ENCODE assay signal across 8 cellular contexts in the genomic region with DNA sequence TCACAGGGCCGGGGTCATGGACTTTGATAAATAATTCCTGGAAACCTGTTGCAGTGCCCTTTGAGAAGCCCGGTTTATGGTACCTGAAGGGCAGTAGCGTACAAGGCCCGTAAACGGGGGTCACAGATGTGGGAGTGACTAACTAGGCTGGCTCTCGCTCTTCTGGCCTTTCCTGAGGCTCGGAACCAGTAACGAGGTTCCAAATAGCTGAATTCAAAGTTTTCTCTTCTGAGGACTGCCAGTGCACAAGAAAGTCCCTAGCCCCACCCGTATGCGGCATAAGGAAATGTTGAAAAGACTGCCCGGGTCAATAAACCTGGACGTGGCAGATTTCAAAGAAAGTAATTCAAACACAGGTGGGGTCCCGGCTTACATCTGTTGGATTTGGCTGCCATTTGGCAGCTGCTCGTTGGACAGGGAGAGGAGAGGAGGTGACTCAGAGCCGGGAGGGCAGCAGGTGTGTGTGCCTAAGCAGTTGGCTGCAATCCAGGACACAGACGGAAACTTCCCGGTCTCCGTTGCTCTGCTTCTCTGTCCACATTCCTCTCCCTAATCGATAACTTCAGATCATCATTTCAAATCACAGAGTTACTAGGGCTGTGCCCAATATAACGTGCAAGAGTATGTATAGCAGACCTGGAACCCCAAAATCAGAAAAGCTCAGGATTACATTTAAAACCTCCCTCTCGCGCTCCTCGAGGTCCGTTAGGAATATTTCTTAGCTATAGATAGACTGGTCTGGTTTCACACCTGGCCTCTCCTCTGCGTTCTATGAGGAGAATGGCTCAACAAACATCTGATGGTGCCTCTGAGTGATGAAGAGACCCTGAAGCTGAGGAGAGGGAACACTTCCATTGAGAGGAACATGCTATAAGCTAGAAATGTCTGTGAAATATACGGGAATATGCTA. TPM values are rescaled to one million over a fixed set of nuclear protein-coding genes. Genes with fewer than 3 reads are reported as not detected.
DNase-seq lines count a peak whose midpoint lies in the region; ATAC-seq, FAIRE-seq and TF ChIP-seq lines count a peak whose summit lies in the region.

No MANE protein-coding gene starts in this region.

- no peaks in the 10 kb centered on the region for H3K9me3 ChIP-seq in lower lobe of right lung

- peak; percentile 26 for ATAC-seq in HG02642 (IDR thresholded peaks at IDR 0.05; ENCODE audit: poor library complexity, unreplicated experiment)
- ATAC-seq in lower lobe of right lung, result peak; percentile 66 to 82

- H3K27me3 ChIP-seq in dorsolateral prefrontal cortex, result no peaks in the 10 kb centered on the region
- no peaks in the 10 kb centered on the region for H3K27me3 ChIP-seq in lower lobe of right lung (ENCODE audit: low read depth)

- peak overlapping the region; percentile 62 to 99 (median 91) for H3K4me3 ChIP-seq in dorsolateral prefrontal cortex
- peak overlapping the region; percentile 96 for H3K4me3 ChIP-seq in lower lobe of right lung

- TF ChIP-seq POLR2A in GM12891 (IDR thresholded peaks at IDR 0.05; ENCODE audit: low read depth, low read length), result no peak

- peak; percentile 64 for FAIRE-seq in GM12891 (lab: Jason Lieb, UNC)

- H3K4me1 ChIP-seq in lower lobe of right lung, result peaks cover 22% of the 10 kb centered on the region

- TF ChIP-seq CTCF in dorsolateral prefrontal cortex (IDR thresholded peaks at IDR 0.05 in 54 of 56, conservative IDR thresholded peaks at IDR 0.05 in 2 of 56; ENCODE audit: low read depth in 1 of 56, partially characterized antibody in 56 of 56) (peak in 1 of 56 donors; percentile 1), lower lobe of right lung (IDR thresholded peaks at IDR 0.05) (no peak)

- peaks cover 20% of the 10 kb centered on the region for H3K36me3 ChIP-seq in lower lobe of right lung

- peak overlapping the region in 55 of 59 donors; percentile 44 to 95 (median 76) for H3K27ac ChIP-seq in dorsolateral prefrontal cortex
- H3K27ac ChIP-seq in lower lobe of right lung, result peak overlapping the region; percentile 91

- intact Hi-C loops in dorsolateral prefrontal cortex (cut with DNase I), result loop anchor here in 1 of 2 donors (5.0 kb wide), 1 partner anchor 644 kb away; no protein-coding TSS in a partner anchor
- intact Hi-C loops in lower lobe of right lung (cut with DNase I), result no loop called here

- no peak for DNase-seq in GM12891 (ENCODE audit: insufficient read length, low spot score)
- peak; percentile 98 for DNase-seq in NCI-H2029 treated with DMSO at 0.1 percent for 48 hours (lab: John Stamatoyannopoulos, UW)
- peak; percentile 46 for DNase-seq in activated CD4-positive, CD25-positive, alpha-beta regulatory T cell treated with anti-CD3 and anti-CD28 coated beads, Interleukin-2, amount 50 U/mL, for 72 hours
- DNase-seq in dorsolateral prefrontal cortex, result peak in 6 of 10 donors; percentile 15 to 59 (median 42)
- DNase-seq in lower lobe of right lung, result peak; percentile 74
- peak in 2 of 3 donors; percentile 3 to 29 for DNase-seq in stimulated activated CD4-positive, alpha-beta T cell treated with anti-CD3 and anti-CD28 coated beads, TNF-alpha, amount 100 ng/mL, for 48 hours (ENCODE audit: low read depth in 3 of 3)
- no peak for DNase-seq in OCI-M2 (lab: John Stamatoyannopoulos, UW; ENCODE audit: unreplicated experiment)

TF ChIP-seq in GM12891, 5 proteins besides CTCF, POLR2A, EP300 and RAD21:
- TF ChIP-seq SPI1 (IDR thresholded peaks at IDR 0.05; ENCODE audit: low read depth, low read length), result no peak
- no peak for TF ChIP-seq POLR2AphosphoS5 (IDR thresholded peaks at IDR 0.05; ENCODE audit: low read depth, low read length)
- no peak for TF ChIP-seq POU2F2 (IDR thresholded peaks at IDR 0.05; ENCODE audit: low read depth, low read length)
- no peak for TF ChIP-seq TAF1 (IDR thresholded peaks at IDR 0.05; ENCODE audit: low read depth, low read length)
- TF ChIP-seq PAX5 (IDR thresholded peaks at IDR 0.05; ENCODE audit: insufficient read depth, low read length, severe bottlenecking), result no peak

RNA-seq across cellular contexts. Expression of gene GMDS, which starts 0.8 kb away (rescaled TPM):
- polyA plus RNA-seq in GM12891 (2012; ENCODE audit: low read depth, missing spikeins), result 21.1 TPM
- total RNA-seq in dorsolateral prefrontal cortex (10 to 100 TPM; 10.0 to 29.8 (median 16.5) TPM), lower lobe of right lung (12.7 TPM)

Comparison
In these comparisons a context has a peak if more than half of its experiments do, and no peak if none do; other contexts are left out.
1. DNase-seq: peak in NCI-H2029 treated with DMSO at 0.1 percent for 48 hours (single experiment), activated CD4-positive, CD25-positive, alpha-beta regulatory T cell treated with anti-CD3 and anti-CD28 coated beads, Interleukin-2, amount 50 U/mL, for 72 hours (single experiment), dorsolateral prefrontal cortex (6 of 10), lower lobe of right lung (single experiment) and stimulated activated CD4-positive, alpha-beta T cell treated with anti-CD3 and anti-CD28 coated beads, TNF-alpha, amount 100 ng/mL, for 48 hours (2 of 3); none in GM12891 (single experiment) and OCI-M2 (single experiment).